Comparison of ENCODE assay signal across 2 cellular contexts in the genomic region with DNA sequence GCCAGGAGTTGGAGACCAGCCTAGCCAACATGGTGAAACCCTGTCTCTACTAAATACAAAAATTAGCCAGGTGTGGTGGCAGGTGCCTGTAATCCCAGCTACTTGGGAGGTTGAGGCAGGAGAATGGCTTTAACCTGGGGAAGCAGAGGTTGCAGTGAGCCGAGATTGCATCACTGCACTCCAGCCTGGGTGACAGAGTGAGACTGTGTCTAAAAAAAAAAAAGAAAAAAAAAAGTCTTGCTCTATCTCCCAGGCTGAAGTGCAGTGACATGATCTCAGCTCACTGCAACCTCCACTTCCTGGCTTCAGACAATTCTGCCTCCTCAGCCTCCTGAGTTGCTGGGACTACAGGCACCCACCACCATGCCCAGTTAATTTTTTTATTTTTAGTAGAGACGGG. TPM values are rescaled to one million over a fixed set of nuclear protein-coding genes. Genes with fewer than 3 reads are reported as not detected.
"Had no signal": no experiment of that assay in that cellular context is flagged by ENCODE, and none has a peak within 500 bp of the region (broad histone marks: within the 10 kb centered on the region; RNA-seq: fewer than 3 reads in every experiment).

No MANE protein-coding gene starts in this region.

RNA-seq across cellular contexts. Expression of a gene that starts 4.9 kb away (rescaled TPM):
- total RNA-seq: H1 had no signal
- polyA plus RNA-seq: GM23338 had no signal
